Comparison of ENCODE assay signal across 1 cellular context in genomic region chr11:94201004-94201465, GRCh38.
TF ChIP-seq lines count a peak whose summit lies in the region.

No MANE protein-coding gene starts in this region.

TF ChIP-seq in HepG2, 621 proteins besides CTCF, POLR2A, EP300 and RAD21 (continued from another document):
- TF ChIP-seq, protein P1, sequence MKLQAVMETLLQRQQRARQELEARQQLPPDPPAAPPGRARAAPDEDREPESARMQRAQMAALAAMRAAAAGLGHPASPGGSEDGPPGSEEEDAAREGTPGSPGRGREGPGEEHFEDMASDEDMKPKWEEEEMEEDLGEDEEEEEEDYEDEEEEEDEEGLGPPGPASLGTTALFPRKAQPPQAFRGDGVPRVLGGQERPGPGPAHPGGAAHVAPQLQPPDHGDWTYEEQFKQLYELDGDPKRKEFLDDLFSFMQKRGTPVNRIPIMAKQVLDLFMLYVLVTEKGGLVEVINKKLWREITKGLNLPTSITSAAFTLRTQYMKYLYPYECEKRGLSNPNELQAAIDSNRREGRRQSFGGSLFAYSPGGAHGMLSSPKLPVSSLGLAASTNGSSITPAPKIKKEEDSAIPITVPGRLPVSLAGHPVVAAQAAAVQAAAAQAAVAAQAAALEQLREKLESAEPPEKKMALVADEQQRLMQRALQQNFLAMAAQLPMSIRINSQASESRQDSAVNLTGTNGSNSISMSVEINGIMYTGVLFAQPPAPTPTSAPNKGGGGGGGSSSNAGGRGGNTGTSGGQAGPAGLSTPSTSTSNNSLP (IDR thresholded peaks at IDR 0.05; ENCODE audit: low read depth, low read length) = peak; percentile 98
- peak; percentile 70 for TF ChIP-seq SALL1 (CRISPR knock-in tag; IDR thresholded peaks at IDR 0.05)
- TF ChIP-seq ASH2L (IDR thresholded peaks at IDR 0.05; ENCODE audit: insufficient read length, low read depth, low read length) = peak; percentile 27
- TF ChIP-seq HOXA3 (CRISPR knock-in tag; IDR thresholded peaks at IDR 0.05) = peak; percentile 41; the same call in 1 of the 2 replicates
- peak; percentile 23; the same call in 1 of the 2 replicates for TF ChIP-seq SMC3 (IDR thresholded peaks at IDR 0.05; ENCODE audit: low read length)
- no peak for TF ChIP-seq ISX (CRISPR knock-in tag; conservative IDR thresholded peaks at IDR 0.05)
- TF ChIP-seq NKX3-1 (CRISPR knock-in tag; IDR thresholded peaks at IDR 0.05) = no peak
- peak; percentile 72 for TF ChIP-seq TEAD3 (CRISPR knock-in tag; optimal IDR thresholded peaks at IDR 0.05; ENCODE audit: borderline replicate concordance)
- 0 out of 2 replicates have a peak, but pooled peaks have one; percentile 31 for TF ChIP-seq RCOR2 (CRISPR knock-in tag; IDR thresholded peaks at IDR 0.05)
- peak; percentile 88 for TF ChIP-seq PAXIP1 (CRISPR knock-in tag; conservative IDR thresholded peaks at IDR 0.05)
- no peak for TF ChIP-seq NONO (IDR thresholded peaks at IDR 0.05)
- no peak for TF ChIP-seq NONO (CRISPR knock-in tag; conservative IDR thresholded peaks at IDR 0.05)
- peak; percentile 88 for TF ChIP-seq RARA (CRISPR knock-in tag; IDR thresholded peaks at IDR 0.05)
- peak; percentile 79 for TF ChIP-seq CREB1 (IDR thresholded peaks at IDR 0.05)
- TF ChIP-seq CREB1 (CRISPR knock-in tag; IDR thresholded peaks at IDR 0.05) = peak; percentile 59; the same call in 1 of the 2 replicates
- TF ChIP-seq TBX2 (CRISPR knock-in tag; IDR thresholded peaks at IDR 0.05; ENCODE audit: borderline replicate concordance) = peak; percentile 30; the same call in 1 of the 2 replicates
- TF ChIP-seq PPARG (CRISPR knock-in tag; conservative IDR thresholded peaks at IDR 0.05) = peak; percentile 50; the same call in 1 of the 2 replicates
- TF ChIP-seq MAFF (IDR thresholded peaks at IDR 0.05; ENCODE audit: low read depth, low read length) = 0 out of 2 replicates have a peak, but pooled peaks have one; percentile 4
- TF ChIP-seq RFX5 (IDR thresholded peaks at IDR 0.05; ENCODE audit: low read depth, low read length) = 0 out of 2 replicates have a peak, but pooled peaks have one; percentile 8
- peak; percentile 45; the same call in 1 of the 2 replicates for TF ChIP-seq ZNF335 (CRISPR knock-in tag; IDR thresholded peaks at IDR 0.05)
- TF ChIP-seq, protein P2, sequence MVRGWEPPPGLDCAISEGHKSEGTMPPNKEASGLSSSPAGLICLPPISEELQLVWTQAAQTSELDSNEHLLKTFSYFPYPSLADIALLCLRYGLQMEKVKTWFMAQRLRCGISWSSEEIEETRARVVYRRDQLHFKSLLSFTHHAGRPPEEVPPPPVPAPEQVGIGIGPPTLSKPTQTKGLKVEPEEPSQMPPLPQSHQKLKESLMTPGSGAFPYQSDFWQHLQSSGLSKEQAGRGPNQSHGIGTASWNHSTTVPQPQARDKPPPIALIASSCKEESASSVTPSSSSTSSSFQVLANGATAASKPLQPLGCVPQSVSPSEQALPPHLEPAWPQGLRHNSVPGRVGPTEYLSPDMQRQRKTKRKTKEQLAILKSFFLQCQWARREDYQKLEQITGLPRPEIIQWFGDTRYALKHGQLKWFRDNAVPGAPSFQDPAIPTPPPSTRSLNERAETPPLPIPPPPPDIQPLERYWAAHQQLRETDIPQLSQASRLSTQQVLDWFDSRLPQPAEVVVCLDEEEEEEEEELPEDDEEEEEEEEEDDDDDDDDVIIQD (CRISPR knock-in tag; IDR thresholded peaks at IDR 0.05; ENCODE audit: low read depth) = 0 out of 2 replicates have a peak, but pooled peaks have one; percentile 45
- peak; percentile 94 for TF ChIP-seq FOSL2 (CRISPR knock-in tag; IDR thresholded peaks at IDR 0.05)
- peak; percentile 22; the same call in 1 of the 2 replicates for TF ChIP-seq SP5 (CRISPR knock-in tag; IDR thresholded peaks at IDR 0.05; ENCODE audit: borderline replicate concordance, low read depth)
- TF ChIP-seq ARNTL (CRISPR knock-in tag; IDR thresholded peaks at IDR 0.05) = peak; percentile 20; the same call in 1 of the 2 replicates
- TF ChIP-seq MED1 (CRISPR knock-in tag; IDR thresholded peaks at IDR 0.05) = 0 out of 2 replicates have a peak, but pooled peaks have one; percentile 35
- peak; percentile 63 for TF ChIP-seq NR2F2 (IDR thresholded peaks at IDR 0.05; ENCODE audit: borderline replicate concordance, low read depth)
- TF ChIP-seq, protein P3, sequence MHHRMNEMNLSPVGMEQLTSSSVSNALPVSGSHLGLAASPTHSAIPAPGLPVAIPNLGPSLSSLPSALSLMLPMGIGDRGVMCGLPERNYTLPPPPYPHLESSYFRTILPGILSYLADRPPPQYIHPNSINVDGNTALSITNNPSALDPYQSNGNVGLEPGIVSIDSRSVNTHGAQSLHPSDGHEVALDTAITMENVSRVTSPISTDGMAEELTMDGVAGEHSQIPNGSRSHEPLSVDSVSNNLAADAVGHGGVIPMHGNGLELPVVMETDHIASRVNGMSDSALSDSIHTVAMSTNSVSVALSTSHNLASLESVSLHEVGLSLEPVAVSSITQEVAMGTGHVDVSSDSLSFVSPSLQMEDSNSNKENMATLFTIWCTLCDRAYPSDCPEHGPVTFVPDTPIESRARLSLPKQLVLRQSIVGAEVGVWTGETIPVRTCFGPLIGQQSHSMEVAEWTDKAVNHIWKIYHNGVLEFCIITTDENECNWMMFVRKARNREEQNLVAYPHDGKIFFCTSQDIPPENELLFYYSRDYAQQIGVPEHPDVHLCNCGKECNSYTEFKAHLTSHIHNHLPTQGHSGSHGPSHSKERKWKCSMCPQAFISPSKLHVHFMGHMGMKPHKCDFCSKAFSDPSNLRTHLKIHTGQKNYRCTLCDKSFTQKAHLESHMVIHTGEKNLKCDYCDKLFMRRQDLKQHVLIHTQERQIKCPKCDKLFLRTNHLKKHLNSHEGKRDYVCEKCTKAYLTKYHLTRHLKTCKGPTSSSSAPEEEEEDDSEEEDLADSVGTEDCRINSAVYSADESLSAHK (CRISPR knock-in tag; IDR thresholded peaks at IDR 0.05; ENCODE audit: borderline replicate concordance) = no peak
- no peak for TF ChIP-seq ZNF615 (CRISPR knock-in tag; IDR thresholded peaks at IDR 0.05; ENCODE audit: borderline replicate concordance)
- TF ChIP-seq NFKB2 (CRISPR knock-in tag; IDR thresholded peaks at IDR 0.05; ENCODE audit: borderline replicate concordance) = no peak
- 0 out of 2 replicates have a peak, but pooled peaks have one; percentile 31 for TF ChIP-seq THAP11 (CRISPR knock-in tag; IDR thresholded peaks at IDR 0.05)
- TF ChIP-seq ARID5B (CRISPR knock-in tag; IDR thresholded peaks at IDR 0.05) = peak; percentile 86
- 0 out of 2 replicates have a peak, but pooled peaks have one; percentile 15 for TF ChIP-seq SIX4 (CRISPR knock-in tag; IDR thresholded peaks at IDR 0.05)
- TF ChIP-seq ZC3H13 (CRISPR knock-in tag; IDR thresholded peaks at IDR 0.05) = no peak
- TF ChIP-seq NR2F1 (CRISPR knock-in tag; IDR thresholded peaks at IDR 0.05) = peak in 1 of 2 experiments; percentile 74; a peak in 1 of 4 replicates
- TF ChIP-seq NR2C2 (CRISPR knock-in tag; IDR thresholded peaks at IDR 0.05; ENCODE audit: borderline replicate concordance) = peak; percentile 24; the same call in 1 of the 2 replicates
- TF ChIP-seq, protein P4, sequence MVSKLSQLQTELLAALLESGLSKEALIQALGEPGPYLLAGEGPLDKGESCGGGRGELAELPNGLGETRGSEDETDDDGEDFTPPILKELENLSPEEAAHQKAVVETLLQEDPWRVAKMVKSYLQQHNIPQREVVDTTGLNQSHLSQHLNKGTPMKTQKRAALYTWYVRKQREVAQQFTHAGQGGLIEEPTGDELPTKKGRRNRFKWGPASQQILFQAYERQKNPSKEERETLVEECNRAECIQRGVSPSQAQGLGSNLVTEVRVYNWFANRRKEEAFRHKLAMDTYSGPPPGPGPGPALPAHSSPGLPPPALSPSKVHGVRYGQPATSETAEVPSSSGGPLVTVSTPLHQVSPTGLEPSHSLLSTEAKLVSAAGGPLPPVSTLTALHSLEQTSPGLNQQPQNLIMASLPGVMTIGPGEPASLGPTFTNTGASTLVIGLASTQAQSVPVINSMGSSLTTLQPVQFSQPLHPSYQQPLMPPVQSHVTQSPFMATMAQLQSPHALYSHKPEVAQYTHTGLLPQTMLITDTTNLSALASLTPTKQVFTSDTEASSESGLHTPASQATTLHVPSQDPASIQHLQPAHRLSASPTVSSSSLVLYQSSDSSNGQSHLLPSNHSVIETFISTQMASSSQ (IDR thresholded peaks at IDR 0.05; ENCODE audit: low read depth) = peak; percentile 94
- TF ChIP-seq, protein P4 (CRISPR knock-in tag; IDR thresholded peaks at IDR 0.05; ENCODE audit: borderline replicate concordance) = peak; percentile 91; the same call in 1 of the 2 replicates
- no peak for TF ChIP-seq ZNF34 (CRISPR knock-in tag; IDR thresholded peaks at IDR 0.05; ENCODE audit: borderline replicate concordance)
- TF ChIP-seq ZNF784 (CRISPR knock-in tag; IDR thresholded peaks at IDR 0.05; ENCODE audit: borderline replicate concordance) = 0 out of 2 replicates have a peak, but pooled peaks have one; percentile 60
- TF ChIP-seq PITX1 (CRISPR knock-in tag; IDR thresholded peaks at IDR 0.05) = peak; percentile 17; the same call in 1 of the 2 replicates
- peak; percentile 64; the same call in 1 of the 2 replicates for TF ChIP-seq SMAD3 (CRISPR knock-in tag; IDR thresholded peaks at IDR 0.05)
- TF ChIP-seq ZBTB7B (CRISPR knock-in tag; IDR thresholded peaks at IDR 0.05) = peak; percentile 45; the same call in 1 of the 2 replicates
- TF ChIP-seq HHEX (CRISPR knock-in tag; IDR thresholded peaks at IDR 0.05) = 0 out of 2 replicates have a peak, but pooled peaks have one; percentile 19
- TF ChIP-seq NR2F6 (IDR thresholded peaks at IDR 0.05) = peak; percentile 84
- TF ChIP-seq NR2F6 (CRISPR knock-in tag; IDR thresholded peaks at IDR 0.05) = peak; percentile 86
- peak; percentile 75 for TF ChIP-seq SKI (IDR thresholded peaks at IDR 0.05; ENCODE audit: partially characterized antibody)
